ENCODE assay signal across 19 cellular contexts in the genomic region with DNA sequence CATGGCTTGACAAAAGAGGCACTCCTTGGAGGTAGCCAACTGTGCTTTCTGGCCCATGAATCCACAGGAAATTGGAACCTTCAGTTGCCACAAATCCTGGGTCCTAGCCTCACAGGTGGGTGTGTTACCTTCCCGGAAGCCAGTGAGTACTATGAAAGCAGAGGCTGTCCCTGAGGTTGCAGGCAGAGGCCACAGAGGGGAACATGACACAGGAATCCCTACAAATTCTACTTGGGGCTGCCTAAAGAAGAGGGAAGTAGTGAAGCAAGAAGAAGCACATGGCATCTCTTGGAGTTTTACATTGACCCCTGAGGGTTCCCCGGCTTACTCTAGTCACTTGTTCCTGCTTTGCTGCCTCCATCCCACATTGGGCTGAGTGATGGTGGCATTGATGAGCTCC. TPM values are rescaled to one million over a fixed set of nuclear protein-coding genes. Genes with fewer than 3 reads are reported as not detected.
DNase-seq lines count a peak whose midpoint lies in the region; ATAC-seq, FAIRE-seq and TF ChIP-seq lines count a peak whose summit lies in the region.
"Had no signal": no experiment of that assay in that cellular context is flagged by ENCODE, and none has a peak within 500 bp of the region (broad histone marks: within the 10 kb centered on the region; RNA-seq: fewer than 3 reads in every experiment).

No MANE protein-coding gene starts in this region.

- no peak overlapping the region for H2AFZ ChIP-seq in keratinocyte (ENCODE audit: control insufficient read depth, low read length)
- H2AFZ ChIP-seq: GM23338 had no signal

- no peak for TF ChIP-seq RAD21 in A549 (conservative IDR thresholded peaks at IDR 0.05 in 1 of 2, IDR thresholded peaks at IDR 0.05 in 1 of 2)

- CTCF ChIA-PET in A549 (lab: Yijun Ruan, JAX), result interaction anchor here (0.8 to 7.9 kb wide), 5 partner anchors 13 to 448 kb away, joined by 3 to 98 read pairs (median 5); no protein-coding TSS in a partner anchor
- CTCF ChIA-PET in Caco-2 (lab: Charles Lee), result no interaction called here

- no TSS peak for BruUV-seq in Caco-2 (replicated peaks; lab: Mats Ljungman, UMichigan)

- no peak overlapping the region for H3K27ac Mint-ChIP-seq in Caco-2 (ENCODE audit: unreplicated experiment)
- H3K27ac Mint-ChIP-seq: GM23338; T-helper 2 cell treated with Interferon-gamma antibody and Interleukin-4, amounts not matched to agents 5 μg/mL and 100 μg/mL, for 36 hours had no signal

- intact Hi-C loops in Caco-2 (cut with micrococcal nuclease; ENCODE audit: unreplicated experiment), result no loop called here

- H3K9ac ChIP-seq in keratinocyte (ENCODE audit: control insufficient read depth, extremely low read depth, insufficient read depth, low read length), result no peak overlapping the region

- TF ChIP-seq POLR2A in A549 (IDR thresholded peaks at IDR 0.05; ENCODE audit: low read length) (no peak), Peyer's patch (IDR thresholded peaks at IDR 0.05) (peak in 1 of 2 donors; percentile 19)

- no peaks in the 10 kb centered on the region for H3K27me3 ChIP-seq in RWPE2 (ENCODE audit: insufficient read depth, poor library complexity, severe bottlenecking)
- no peaks in the 10 kb centered on the region for H3K27me3 ChIP-seq in keratinocyte (ENCODE audit: control insufficient read depth, extremely low read depth, insufficient read depth, low read length)
- H3K27me3 ChIP-seq in Caco-2 (replicated peaks; ENCODE audit: control insufficient read depth, insufficient read depth, low read length), result no peaks in the 10 kb centered on the region
- H3K27me3 ChIP-seq in Peyer's patch, result no peaks in the 10 kb centered on the region

- TF ChIP-seq CTCF in A549 (IDR thresholded peaks at IDR 0.05) (no peak), RWPE2 (IDR thresholded peaks at IDR 0.05; ENCODE audit: poor library complexity, severe bottlenecking) (no peak), keratinocyte (optimal IDR thresholded peaks at IDR 0.05 in 1 of 3, IDR thresholded peaks at IDR 0.05 in 1 of 3, conservative IDR thresholded peaks at IDR 0.05 in 1 of 3; ENCODE audit: extremely low read depth in 1 of 3, insufficient read depth in 2 of 3, low read length in 3 of 3) (no peak), Caco-2 (IDR thresholded peaks at IDR 0.05; ENCODE audit: insufficient read depth in 1 of 2, low read depth in 1 of 2, low read length in 1 of 2, severe bottlenecking in 1 of 2, unreplicated experiment in 1 of 2) (no peak), Peyer's patch (IDR thresholded peaks at IDR 0.05) (no peak)

- WGBS in A549 (ENCODE audit: missing lambda C conversion rate), result 86% methylated on average over 2 of the region's 2 CpGs

- H3K4me1 ChIP-seq in A549, result peaks cover 43% of the 10 kb centered on the region
- peaks cover 29% of the 10 kb centered on the region for H3K4me1 ChIP-seq in RWPE2 (ENCODE audit: insufficient read depth, poor library complexity, severe bottlenecking)
- peaks cover 29% of the 10 kb centered on the region for H3K4me1 ChIP-seq in keratinocyte (ENCODE audit: control insufficient read depth, extremely low read depth, insufficient read depth, low read length)
- H3K4me1 ChIP-seq in Caco-2, result peaks cover 21% of the 10 kb centered on the region
- peaks cover 0 to 24% (median 2%) of the 10 kb centered on the region in 4 donors for H3K4me1 ChIP-seq in Peyer's patch

- H3K4me1 Mint-ChIP-seq in Caco-2 (ENCODE audit: low read depth, unreplicated experiment), result peaks cover 14% of the 10 kb centered on the region

- H3K9me1 ChIP-seq in keratinocyte (ENCODE audit: control insufficient read depth, extremely low read depth, insufficient read depth, low read length), result peaks cover 2% of the 10 kb centered on the region

- H3K4me3 Mint-ChIP-seq in Caco-2 (ENCODE audit: unreplicated experiment), result no peak overlapping the region
- H3K4me3 Mint-ChIP-seq: memory B cell had no signal

- H3K27ac ChIP-seq in A549 (peak overlapping the region; percentile 92 to 93; a peak in 4 of 6 replicates), RWPE2 (ENCODE audit: poor library complexity, severe bottlenecking) (peak overlapping the region; percentile 100), keratinocyte (ENCODE audit: control insufficient read depth, insufficient read depth, low read length) (no peak overlapping the region), Peyer's patch (peak overlapping the region in 1 of 4 donors; percentile 94)

- no peak for DNase-seq in A549 (ENCODE audit: low read depth in 1 of 2, low spot score in 1 of 2)
- peak; percentile 64 for DNase-seq in KBM-7
- no peak for DNase-seq in RWPE2 (ENCODE audit: low spot score)
- no peak for DNase-seq in keratinocyte (ENCODE audit: low read depth, low spot score)
- DNase-seq in Caco-2, result no peak
- DNase-seq in Peyer's patch, result no peak
- no peak for DNase-seq in NCI-H774 (lab: John Stamatoyannopoulos, UW)
- DNase-seq: activated CD4-positive, alpha-beta T cell treated with anti-CD3 and anti-CD28 coated beads for 1 hour; KG1; natural killer cell; NCI-H1694; NCI-H510A; stimulated activated CD4-positive, alpha-beta T cell treated with anti-CD3 and anti-CD28 coated beads, Interleukin-15, amount 100 ng/mL, for 24 hours had no signal

- no peaks in the 10 kb centered on the region for H3K27me3 Mint-ChIP-seq in Caco-2 (ENCODE audit: insufficient read depth, unreplicated experiment)
- H3K27me3 Mint-ChIP-seq: memory B cell had no signal

- in situ Hi-C loops in KBM-7 (cut with MboI; ENCODE audit: low pct_unique_long_range_greater_than_20kb, low sequenced_read_pairs), result no loop called here

- peaks cover 14% of the 10 kb centered on the region for H3K36me3 ChIP-seq in RWPE2 (ENCODE audit: low read depth)
- peaks cover 0 to 4% of the 10 kb centered on the region in 2 experiments for H3K36me3 ChIP-seq in keratinocyte (ENCODE audit: control insufficient read depth in 2 of 2, extremely low read depth in 1 of 2, insufficient read depth in 2 of 2, low read length in 2 of 2)
- H3K36me3 ChIP-seq in Caco-2 (ENCODE audit: control insufficient read depth, insufficient read depth, low read length), result no peaks in the 10 kb centered on the region; the same call in 1 of the 2 replicates
- no peaks in the 10 kb centered on the region for H3K36me3 ChIP-seq in Peyer's patch

- POLR2A ChIA-PET in A549 (lab: Yijun Ruan, JAX), result interaction anchor here (1.3 kb wide), 2 partner anchors 78 to 79 kb away, joined by 3 to 4 read pairs; partner anchors contain the start of gene SLC22A4
- POLR2A ChIA-PET in Caco-2 (lab: Charles Lee), result interaction anchor here (1.2 kb wide), 1 partner anchor 124 kb away, joined by 3 read pairs; no protein-coding TSS in a partner anchor

- peaks cover 13% of the 10 kb centered on the region for H3K36me3 Mint-ChIP-seq in Caco-2 (ENCODE audit: insufficient read depth, unreplicated experiment)
- H3K36me3 Mint-ChIP-seq: memory B cell, natural killer cell had no signal

- H3K9me3 ChIP-seq in A549, result no peaks in the 10 kb centered on the region
- H3K9me3 ChIP-seq in RWPE2 (ENCODE audit: severe bottlenecking), result no peaks in the 10 kb centered on the region
- H3K9me3 ChIP-seq in keratinocyte (ENCODE audit: control insufficient read depth, low read depth, low read length), result no peaks in the 10 kb centered on the region
- H3K9me3 ChIP-seq in Caco-2, result no peaks in the 10 kb centered on the region
- H3K9me3 ChIP-seq in Peyer's patch, result no peaks in the 10 kb centered on the region

- H3K9me3 Mint-ChIP-seq in Caco-2 (ENCODE audit: unreplicated experiment), result no peaks in the 10 kb centered on the region
- H3K9me3 Mint-ChIP-seq: GM23338; memory B cell; natural killer cell; T-helper 2 cell treated with Interferon-gamma antibody and Interleukin-4, amounts not matched to agents 5 μg/mL and 100 μg/mL, for 36 hours had no signal

- TF ChIP-seq EP300 in A549 (IDR thresholded peaks at IDR 0.05), result no peak

- H3K4me3 ChIP-seq in A549, result peak overlapping the region; percentile 87; the same call in 1 of the 3 replicates
- H3K4me3 ChIP-seq in RWPE2 (ENCODE audit: severe bottlenecking), result no peak overlapping the region
- peak overlapping the region in 1 of 3 experiments; percentile 80 for H3K4me3 ChIP-seq in keratinocyte (ENCODE audit: control insufficient read depth in 2 of 3, extremely low read depth in 1 of 3, insufficient read depth in 2 of 3, low read depth in 1 of 3, low read length in 3 of 3)
- no peak overlapping the region for H3K4me3 ChIP-seq in Caco-2 (ENCODE audit: low read depth, low read length)
- peak overlapping the region in 2 of 4 donors; percentile 80 to 83 for H3K4me3 ChIP-seq in Peyer's patch
- H3K4me3 ChIP-seq: GM23338 had no signal

- H3K4me2 ChIP-seq in A549 (peak overlapping the region; percentile 81), keratinocyte (ENCODE audit: control insufficient read depth, extremely low read depth, insufficient read depth, low read depth, low read length) (peak overlapping the region; percentile 84)
- H3K4me2 ChIP-seq: GM23338 had no signal

- dilution Hi-C loops in keratinocyte (cut with MboI; ENCODE audit: extremely low pct_ligation_motif_present, low sequenced_read_pairs), result no loop called here

- no peaks in the 10 kb centered on the region for H4K20me1 ChIP-seq in keratinocyte (ENCODE audit: control insufficient read depth, extremely low read depth, insufficient read depth, low read length)

- FAIRE-seq in A549 (lab: Jason Lieb, UNC) (no peak), keratinocyte (lab: Jason Lieb, UNC) (no peak)
- FAIRE-seq: astrocyte, colon had no signal

- ATAC-seq in A549 (no peak), RWPE2 (ENCODE audit: low read depth) (no peak), GM18498 (IDR thresholded peaks at IDR 0.05; ENCODE audit: unreplicated experiment) (no peak)
- ATAC-seq: GM23338, natural killer cell had no signal

- H3K79me2 ChIP-seq in keratinocyte (ENCODE audit: control insufficient read depth, insufficient read depth, low read length), result peaks cover 55% of the 10 kb centered on the region

TF ChIP-seq in A549, 52 proteins besides CTCF, POLR2A, EP300 and RAD21 (continues in another document):
- TF ChIP-seq RARB (CRISPR knock-in tag; IDR thresholded peaks at IDR 0.05) (no peak), NR3C1 (IDR thresholded peaks at IDR 0.05) (no peak), TP53 (CRISPR knock-in tag; IDR thresholded peaks at IDR 0.05) (no peak)

RNA-seq across cellular contexts. Expression of gene SLC22A5, which starts 2.6 kb away (rescaled TPM):
- 35.3 and 44.8 TPM in 2 replicates for polyA plus RNA-seq in A549 (2011; rRNA removed)
- polyA plus RNA-seq in A549 (2012; cell fraction: cytosol; rRNA removed), result 28.3 and 41.2 TPM in 2 replicates
- 102 and 117 TPM in 2 replicates for polyA plus RNA-seq in A549 (2012; cell fraction: nucleus; rRNA removed)
- 27.4 to 33.2 TPM (median 28.4 TPM) in 3 replicates for polyA plus RNA-seq in A549 (2017; fragmentation: RNase III; extraction: RNeasy Plus Mini Kit Qiagen cat#74134 plus additional on column Dnase treatment)
- 69.1 and 93.8 TPM in 2 replicates for polyA minus RNA-seq in A549 (2011; rRNA and poly(A)+ RNA removed)
- polyA plus RNA-seq in keratinocyte, result 14.8 to 23.0 TPM (median 21.5 TPM) in 3 replicates
- 2.4 TPM for polyA plus RNA-seq in keratinocyte (2011; ENCODE audit: low read depth)
- 9.5 and 17.4 TPM in 2 replicates for polyA plus RNA-seq in keratinocyte (2011; cell fraction: cytosol; rRNA removed)
- 56.3 and 66.2 TPM in 2 replicates for polyA plus RNA-seq in keratinocyte (2011; cell fraction: nucleus; rRNA removed)
- polyA plus RNA-seq in keratinocyte (2012; ENCODE audit: low replicate concordance), result 7.7 and 9.6 TPM in 2 replicates
- polyA minus RNA-seq in keratinocyte, result 43.5 to 54.4 TPM (median 46.9 TPM) in 3 replicates
- 18.8 TPM for polyA minus RNA-seq in keratinocyte (2011; cell fraction: cytosol; rRNA and poly(A)+ RNA removed)
- polyA minus RNA-seq in keratinocyte (2011; cell fraction: nucleus; rRNA and poly(A)+ RNA removed), result 29.9 and 37.5 TPM in 2 replicates
- total RNA-seq in Caco-2 (2022), result 19.1 and 20.2 TPM in 2 replicates
- total RNA-seq in Peyer's patch, result 100 to 1,000 TPM in 2 of 4 donors, 10 to 100 TPM in 2; 25.6 to 152 (median 110) TPM
